Comparison of ENCODE assay signal across 17 cellular contexts in the genomic region with DNA sequence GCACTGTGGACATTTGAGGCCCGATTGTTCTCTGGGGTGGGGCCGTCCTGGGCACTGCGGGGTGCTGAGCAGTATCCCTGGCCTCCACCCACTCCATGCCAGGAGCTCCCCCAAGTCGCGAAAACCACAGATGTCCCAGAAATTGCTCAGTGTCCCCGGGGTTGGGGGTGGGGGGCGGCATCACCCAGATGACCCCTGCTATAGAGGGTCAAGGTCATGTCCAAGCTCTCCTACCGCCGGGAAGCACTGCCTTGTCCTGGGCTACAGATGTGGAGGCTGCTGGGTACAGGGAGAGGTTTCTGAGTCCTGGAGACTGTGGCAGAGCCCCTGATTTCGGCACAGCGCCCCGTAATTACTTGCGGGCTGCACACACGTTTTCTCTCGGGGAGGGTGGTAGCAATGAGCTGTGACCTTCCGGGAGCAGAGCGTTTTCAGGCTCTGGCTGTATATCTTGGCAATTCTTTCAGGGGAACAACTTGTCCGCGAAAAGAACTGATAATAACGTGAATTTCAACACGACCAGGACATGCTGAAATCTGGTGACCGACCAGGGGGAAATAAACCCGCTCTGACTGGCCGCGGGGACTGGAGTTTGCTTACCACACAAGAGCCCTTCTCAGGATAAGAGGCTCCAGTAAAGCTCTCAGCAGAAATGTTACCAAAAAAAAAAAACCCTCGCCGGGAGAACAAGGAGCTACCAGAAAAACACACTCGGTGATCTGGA.
DNase-seq lines count a peak whose midpoint lies in the region; ATAC-seq and TF ChIP-seq lines count a peak whose summit lies in the region.
"Had no signal": no experiment of that assay in that cellular context is flagged by ENCODE, and none has a peak within 500 bp of the region (broad histone marks: within the 10 kb centered on the region; RNA-seq: fewer than 3 reads in every experiment).

No MANE protein-coding gene starts in this region.

- H3K9me3 ChIP-seq in OCI-LY1 (ENCODE audit: low read length): no peaks in the 10 kb centered on the region
- H3K9me3 ChIP-seq in neutrophil: no peaks in the 10 kb centered on the region
- H3K9me3 ChIP-seq in effector memory CD4-positive, alpha-beta T cell (ENCODE audit: control insufficient read depth, low read length): no peaks in the 10 kb centered on the region
- no peaks in the 10 kb centered on the region for H3K9me3 ChIP-seq in GM23248 (ENCODE audit: low read depth)

- no peaks in the 10 kb centered on the region for H4K20me1 ChIP-seq in OCI-LY1 (ENCODE audit: insufficient read depth, low read length)
- no peaks in the 10 kb centered on the region for H4K20me1 ChIP-seq in GM23248 (ENCODE audit: insufficient read depth)

- H3K9me3 Mint-ChIP-seq in CD14-positive monocyte: peaks cover 5 to 21% (median 14%) of the 10 kb centered on the region in 7 donors
- H3K9me3 Mint-ChIP-seq in activated naive CD4-positive, alpha-beta T cell treated with anti-CD3 and anti-CD28 coated beads, Interleukin-2, amount 10 ng/mL, durations not matched to agents 7 days and 5 days: peaks cover 18% of the 10 kb centered on the region
- H3K9me3 Mint-ChIP-seq: effector memory CD8-positive, alpha-beta T cell; natural killer cell had no signal

- peak overlapping the region; percentile 18; the same call in 1 of the 2 replicates for H3K9ac ChIP-seq in OCI-LY1 (ENCODE audit: low read length)
- no peak overlapping the region for H3K9ac ChIP-seq in GM23248

- intact Hi-C loops in CD14-positive monocyte (cut with micrococcal nuclease): loop anchor here in 1 of 2 donors (2.0 to 5.0 kb wide), 2 partner anchors 57 to 160 kb away; no protein-coding TSS in a partner anchor

- peak overlapping the region; percentile 66 for H3K27ac ChIP-seq in OCI-LY1 (ENCODE audit: low read depth, low read length, poor library complexity, severe bottlenecking)
- peak overlapping the region; percentile 99 for H3K27ac ChIP-seq in neutrophil
- no peak overlapping the region for H3K27ac ChIP-seq in effector memory CD4-positive, alpha-beta T cell (ENCODE audit: insufficient read depth, low read length, poor library complexity, severe bottlenecking)
- H3K27ac ChIP-seq in GM23248: no peak overlapping the region

- peaks cover 42% of the 10 kb centered on the region for H3K4me1 ChIP-seq in OCI-LY1 (ENCODE audit: insufficient read depth, low read length, severe bottlenecking)
- H3K4me1 ChIP-seq in neutrophil (ENCODE audit: control insufficient read depth in 1 of 2, insufficient read depth in 1 of 2, low read depth in 1 of 2, low read length in 1 of 2): peaks cover 87 to 89% of the 10 kb centered on the region in 2 experiments
- peaks cover 16% of the 10 kb centered on the region for H3K4me1 ChIP-seq in effector memory CD4-positive, alpha-beta T cell (ENCODE audit: control insufficient read depth, insufficient read depth, low read length, poor library complexity, severe bottlenecking)
- peaks cover 6% of the 10 kb centered on the region; the same call in 1 of the 2 replicates for H3K4me1 ChIP-seq in GM23248 (ENCODE audit: insufficient read depth)

- H3K27me3 ChIP-seq in OCI-LY1 (ENCODE audit: insufficient read depth, low read length) (no peaks in the 10 kb centered on the region), neutrophil (no peaks in the 10 kb centered on the region), GM23248 (replicated peaks; ENCODE audit: insufficient read depth) (no peaks in the 10 kb centered on the region)
- H3K27me3 ChIP-seq in effector memory CD4-positive, alpha-beta T cell (replicated peaks; ENCODE audit: control insufficient read depth, insufficient read depth, low read length, poor library complexity, severe bottlenecking): no peaks in the 10 kb centered on the region

- peak overlapping the region; percentile 64 to 93 (median 83) for H3K27ac Mint-ChIP-seq in CD14-positive monocyte
- H3K27ac Mint-ChIP-seq in activated naive CD4-positive, alpha-beta T cell treated with anti-CD3 and anti-CD28 coated beads, Interleukin-2, amount 10 ng/mL, durations not matched to agents 7 days and 5 days: no peak overlapping the region
- H3K27ac Mint-ChIP-seq: natural killer cell had no signal

- peaks cover 9 to 11% of the 10 kb centered on the region in 2 donors for H3K36me3 Mint-ChIP-seq in CD14-positive monocyte
- H3K36me3 Mint-ChIP-seq in activated naive CD4-positive, alpha-beta T cell treated with anti-CD3 and anti-CD28 coated beads, Interleukin-2, amount 10 ng/mL, durations not matched to agents 7 days and 5 days: peaks cover 3% of the 10 kb centered on the region
- H3K36me3 Mint-ChIP-seq: natural killer cell had no signal

- peak overlapping the region; percentile 63 to 65 for H3K4me3 Mint-ChIP-seq in CD14-positive monocyte
- no peak overlapping the region for H3K4me3 Mint-ChIP-seq in activated naive CD4-positive, alpha-beta T cell treated with anti-CD3 and anti-CD28 coated beads, Interleukin-2, amount 10 ng/mL, durations not matched to agents 7 days and 5 days
- H3K4me3 Mint-ChIP-seq: effector memory CD8-positive, alpha-beta T cell; natural killer cell had no signal

- H3K79me2 ChIP-seq in OCI-LY1 (ENCODE audit: insufficient read depth, low read length) (no peaks in the 10 kb centered on the region), GM23248 (ENCODE audit: insufficient read depth) (no peaks in the 10 kb centered on the region)

- CTCF ChIA-PET in activated naive CD4-positive, alpha-beta T cell treated with anti-CD3 and anti-CD28 coated beads, Interleukin-2, amount 10 ng/mL, durations not matched to agents 7 days and 5 days (lab: Charles Lee): interaction anchor here (0.7 to 3.3 kb wide), 4 partner anchors 16 to 155 kb away, joined by 3 to 22 read pairs (median 3); no protein-coding TSS in a partner anchor

- no peaks in the 10 kb centered on the region for H3K36me3 ChIP-seq in OCI-LY1 (ENCODE audit: insufficient read depth, low read length)
- H3K36me3 ChIP-seq in neutrophil: no peaks in the 10 kb centered on the region
- no peaks in the 10 kb centered on the region for H3K36me3 ChIP-seq in effector memory CD4-positive, alpha-beta T cell (ENCODE audit: control insufficient read depth, insufficient read depth, low read length)
- no peaks in the 10 kb centered on the region for H3K36me3 ChIP-seq in GM23248 (ENCODE audit: low read depth)

- 74% methylated on average over 28 of the region's 28 CpGs for WGBS in GM23248 (ENCODE audit: low coverage in 1 of 2, low lambda C conversion rate in 2 of 2, missing lambda C conversion rate in 2 of 2), 2 experiments

- peaks cover 0 to 15% (median 2%) of the 10 kb centered on the region in 3 donors for H3K27me3 Mint-ChIP-seq in CD14-positive monocyte (ENCODE audit: low read depth in 3 of 3)
- peaks cover 47% of the 10 kb centered on the region for H3K27me3 Mint-ChIP-seq in activated naive CD4-positive, alpha-beta T cell treated with anti-CD3 and anti-CD28 coated beads, Interleukin-2, amount 10 ng/mL, durations not matched to agents 7 days and 5 days

- ATAC-seq in GM21723 (IDR thresholded peaks at IDR 0.05; ENCODE audit: unreplicated experiment): no peak
- ATAC-seq: effector memory CD8-positive, alpha-beta T cell; natural killer cell; stimulated activated naive CD8-positive, alpha-beta T cell treated with anti-CD3 and anti-CD28 coated beads, Interleukin-15, Interleukin-2, amounts not matched to agents 100 U/mL and 50 U/mL, for 24 hours had no signal

- peaks cover 73% of the 10 kb centered on the region for H3K4me1 Mint-ChIP-seq in CD14-positive monocyte
- peaks cover 25% of the 10 kb centered on the region for H3K4me1 Mint-ChIP-seq in activated naive CD4-positive, alpha-beta T cell treated with anti-CD3 and anti-CD28 coated beads, Interleukin-2, amount 10 ng/mL, durations not matched to agents 7 days and 5 days

- DNase-seq in CD14-positive monocyte (ENCODE audit: low spot score) (no peak), fibroblast of villous mesenchyme (ENCODE audit: low read depth) (peak; percentile 85), GM23248 (no peak)
- no peak for DNase-seq in effector memory CD4-positive, alpha-beta T cell
- no peak for DNase-seq in activated naive CD4-positive, alpha-beta T cell treated with anti-CD3 and anti-CD28 coated beads, Interleukin-2, amount 10 ng/mL, durations not matched to agents 7 days and 5 days
- DNase-seq: activated CD4-positive, alpha-beta T cell treated with anti-CD3 and anti-CD28 coated beads, Interleukin-2, amount 50 U/mL, for 4 hours; activated naive CD4-positive, alpha-beta T cell treated with anti-CD3 and anti-CD28 coated beads, Interleukin-2, amount 50 U/mL, for 16 hours; AML-193; effector memory CD8-positive, alpha-beta T cell; GOT3; KG1; natural killer cell; NCI-H524 treated with DMSO at 0.1 percent for 48 hours; stimulated activated naive CD8-positive, alpha-beta T cell treated with anti-CD3 and anti-CD28 coated beads, Interleukin-15, Interleukin-2, amounts not matched to agents 100 U/mL and 50 U/mL, for 24 hours had no signal

- TF ChIP-seq CTCF in CD14-positive monocyte (IDR thresholded peaks at IDR 0.05) (no peak), OCI-LY1 (IDR thresholded peaks at IDR 0.05; ENCODE audit: low read length) (no peak), fibroblast of villous mesenchyme (IDR thresholded peaks at IDR 0.05; ENCODE audit: insufficient read depth, low read depth, low read length) (no peak), neutrophil (IDR thresholded peaks at IDR 0.05) (no peak)

- peak overlapping the region; percentile 43 for H3K4me2 ChIP-seq in OCI-LY1 (ENCODE audit: low read length)
- H3K4me2 ChIP-seq in GM23248 (ENCODE audit: unreplicated experiment): no peak overlapping the region

- H2AFZ ChIP-seq in OCI-LY1 (ENCODE audit: low read length) (no peak overlapping the region), GM23248 (no peak overlapping the region)

- H3K9me2 ChIP-seq in OCI-LY1 (ENCODE audit: low read depth, low read length) (no peaks in the 10 kb centered on the region), GM23248 (ENCODE audit: insufficient read depth) (no peaks in the 10 kb centered on the region)

- in situ Hi-C loops in GM23248 (cut with MboI): no loop called here

- H3K4me3 ChIP-seq in OCI-LY1 (ENCODE audit: low read depth, low read length, poor library complexity, severe bottlenecking) (peak overlapping the region; percentile 11), fibroblast of villous mesenchyme (ENCODE audit: low read depth, low read length) (peak overlapping the region; percentile 10), neutrophil (ENCODE audit: low read depth in 1 of 2, low read length in 1 of 2) (peak overlapping the region; percentile 33 to 45), GM23248 (no peak overlapping the region)
- H3K4me3 ChIP-seq in effector memory CD4-positive, alpha-beta T cell (ENCODE audit: insufficient read depth, low read depth, low read length, poor library complexity, severe bottlenecking): no peak overlapping the region

- H3F3A ChIP-seq in OCI-LY1 (ENCODE audit: insufficient read depth, low read length) (0 out of 2 replicates have a peak, but pooled peaks cover 3% of the 10 kb centered on the region), GM23248 (ENCODE audit: insufficient read depth) (no peaks in the 10 kb centered on the region)

Comparison
In these comparisons a context has a peak if more than half of its experiments do, and no peak if none do; other contexts are left out.
1. H3K27ac ChIP-seq: peak in OCI-LY1 (single experiment) and neutrophil (single experiment); none in effector memory CD4-positive, alpha-beta T cell (single experiment) and GM23248 (single experiment).
2. H3K4me3 ChIP-seq: peak in OCI-LY1 (single experiment), fibroblast of villous mesenchyme (single experiment) and neutrophil (2 of 2); none in effector memory CD4-positive, alpha-beta T cell (single experiment) and GM23248 (single experiment).